ENCODE assay signal across 17 cellular contexts in genomic region chr11:131449391-131450019, GRCh38.
A peak's percentile ranks its signal among the peaks of the same experiment; 100 is the strongest.
DNase-seq lines count a peak whose midpoint lies in the region; ATAC-seq, FAIRE-seq and TF ChIP-seq lines count a peak whose summit lies in the region.
"Had no signal": no experiment of that assay in that cellular context is flagged by ENCODE, and none has a peak within 500 bp of the region (broad histone marks: within the 10 kb centered on the region; RNA-seq: fewer than 3 reads in every experiment).

No MANE protein-coding gene starts in this region.

- CTCF ChIA-PET in IMR-90 (lab: Yijun Ruan, JAX) (no interaction called here), H1 (lab: Charles Lee; ENCODE audit: partially characterized antibody) (interaction anchor here (0.6 to 13.1 kb wide), 5 partner anchors 18 to 1456 kb away, joined by 3 to 149 read pairs (median 4); no protein-coding TSS in a partner anchor)

- no peaks in the 10 kb centered on the region for H3K79me1 ChIP-seq in IMR-90 (ENCODE audit: low read depth in 1 of 2, low read length in 2 of 2)
- no peaks in the 10 kb centered on the region for H3K79me1 ChIP-seq in H1 (ENCODE audit: low read depth, low read length)

- no peaks in the 10 kb centered on the region for H3K9me3 ChIP-seq in IMR-90 (ENCODE audit: control insufficient read depth, insufficient read depth, low read length)
- H3K9me3 ChIP-seq in H1 (ENCODE audit: insufficient read depth in 2 of 2, low read depth in 1 of 2, low read length in 1 of 2), result peaks cover 0 to 7% of the 10 kb centered on the region in 2 experiments; a peak in 1 of 4 replicates
- no peaks in the 10 kb centered on the region for H3K9me3 ChIP-seq in parathyroid adenoma (ENCODE audit: control insufficient read depth, low read length)
- no peaks in the 10 kb centered on the region for H3K9me3 ChIP-seq in prostate gland
- H3K9me3 ChIP-seq in tibial nerve, result no peaks in the 10 kb centered on the region
- H3K9me3 ChIP-seq: BLaER1, HAP-1 had no signal

- FAIRE-seq in H1 (lab: Jason Lieb, UNC), result no peak
- FAIRE-seq: GM12878 had no signal

- no peaks in the 10 kb centered on the region for H3K9me1 ChIP-seq in IMR-90 (ENCODE audit: insufficient read depth, low read length)

- no peak for ATAC-seq in IMR-90 (ENCODE audit: low read depth)
- ATAC-seq: GM12878 had no signal

- in situ Hi-C loops in IMR-90 (cut with MboI; ENCODE audit: low sequenced_read_pairs), result no loop called here

- no peak for TF ChIP-seq CTCF in IMR-90 (conservative IDR thresholded peaks at IDR 0.05; ENCODE audit: low read depth, low read length)
- no peak for TF ChIP-seq CTCF in H1 (IDR thresholded peaks at IDR 0.05; ENCODE audit: control extremely low read depth in 1 of 3, insufficient read depth in 1 of 3, low read depth in 1 of 3, low read length in 3 of 3)
- no peak for TF ChIP-seq CTCF in parathyroid adenoma (IDR thresholded peaks at IDR 0.05)
- no peak for TF ChIP-seq CTCF in coronary artery (IDR thresholded peaks at IDR 0.05)
- TF ChIP-seq CTCF in prostate gland (IDR thresholded peaks at IDR 0.05), result no peak
- no peak for TF ChIP-seq CTCF in tibial nerve (IDR thresholded peaks at IDR 0.05)

- H2BK5ac ChIP-seq in IMR-90 (ENCODE audit: low read depth, low read length, poor library complexity, severe bottlenecking), result no peak overlapping the region
- H2BK5ac ChIP-seq in H1 (ENCODE audit: low read depth, low read length), result no peak overlapping the region; the same call in 1 of the 2 replicates

- 51% methylated on average over 6 of the region's 11 CpGs; no CpG with 5 or more reads in 1 of the 2 experiments for WGBS in IMR-90 (ENCODE audit: extremely low coverage in 2 of 2, insufficient read length in 1 of 2), 2 experiments
- WGBS in H1 (ENCODE audit: extremely low coverage in 1 of 2, insufficient coverage in 1 of 2, insufficient read length in 1 of 2, insufficient replicate concordance in 2 of 2, low coverage in 1 of 2, low lambda C conversion rate in 2 of 2, missing lambda C conversion rate in 1 of 2), 2 experiments, result 86% methylated on average over 11 of the region's 11 CpGs; no CpG with 5 or more reads in 1 of the 2 experiments
- 81% methylated on average over 11 of the region's 11 CpGs for WGBS in prostate gland
- 91 to 92% methylated on average over 10 to 11 of the region's 11 CpGs for WGBS in tibial nerve, 2 donors

- H2AFZ ChIP-seq in IMR-90 (replicated peaks; ENCODE audit: low read length, poor library complexity), result no peak overlapping the region
- H2AFZ ChIP-seq in H1 (ENCODE audit: low read length), result no peak overlapping the region
- no peak overlapping the region for H2AFZ ChIP-seq in parathyroid adenoma

- H3K23me2 ChIP-seq in H1 (ENCODE audit: low read depth, low read length), result no peaks in the 10 kb centered on the region

- TF ChIP-seq EP300 in H1 (IDR thresholded peaks at IDR 0.05; ENCODE audit: borderline replicate concordance in 1 of 2, low read depth in 2 of 2, low read length in 2 of 2) (no peak), tibial nerve (IDR thresholded peaks at IDR 0.05) (no peak)

- POLR2A ChIA-PET in IMR-90 (lab: Charles Lee; ENCODE audit: unreplicated experiment), result no interaction called here
- POLR2A ChIA-PET in H1 (lab: Charles Lee; ENCODE audit: partially characterized antibody), result no interaction called here

- no peak for TF ChIP-seq RAD21 in IMR-90 (IDR thresholded peaks at IDR 0.05; ENCODE audit: low read length)
- TF ChIP-seq RAD21 in H1 (IDR thresholded peaks at IDR 0.05 in 1 of 2, conservative IDR thresholded peaks at IDR 0.05 in 1 of 2; ENCODE audit: low read depth in 2 of 2, low read length in 2 of 2), result no peak

- intact Hi-C loops in IMR-90 (cut with micrococcal nuclease), result no loop called here
- intact Hi-C loops in prostate gland (cut with DNase I), result no loop called here

- no peaks in the 10 kb centered on the region for H3K4me1 ChIP-seq in IMR-90 (ENCODE audit: control insufficient read depth, insufficient read depth, low read length)
- peaks cover 0 to 6% (median 0%) of the 10 kb centered on the region in 4 experiments; a peak in 1 of 7 replicates for H3K4me1 ChIP-seq in H1 (replicated peaks in 1 of 4; ENCODE audit: control insufficient read depth in 3 of 4, insufficient read depth in 4 of 4, low read length in 3 of 4)
- H3K4me1 ChIP-seq in parathyroid adenoma, result peaks cover 4% of the 10 kb centered on the region
- H3K4me1 ChIP-seq in prostate gland (replicated peaks), result no peaks in the 10 kb centered on the region
- H3K4me1 ChIP-seq in tibial nerve, result no peaks in the 10 kb centered on the region
- H3K4me1 ChIP-seq: BLaER1, HAP-1 had no signal

- no peak overlapping the region for H2BK20ac ChIP-seq in IMR-90 (ENCODE audit: low read depth, low read length)
- H2BK20ac ChIP-seq in H1 (ENCODE audit: low read length), result no peak overlapping the region

- H3K9ac ChIP-seq in IMR-90 (ENCODE audit: low read depth, low read length) (no peak overlapping the region), H1 (replicated peaks in 1 of 4; ENCODE audit: extremely low read depth in 1 of 4, low read depth in 3 of 4, low read length in 3 of 4) (no peak overlapping the region), parathyroid adenoma (no peak overlapping the region)
- H3K9ac ChIP-seq: BLaER1 had no signal

- no TSS peak for BruUV-seq in IMR-90 (replicated peaks; lab: Mats Ljungman, UMichigan)

- dilution Hi-C loops in IMR-90 (cut with HindIII; ENCODE audit: low sequenced_read_pairs, unreplicated experiment), result no loop called here

- no peak overlapping the region for H3K14ac ChIP-seq in IMR-90 (replicated peaks; ENCODE audit: low read depth, low read length)
- H3K14ac ChIP-seq in H1 (ENCODE audit: insufficient read length), result no peak overlapping the region

- H4K91ac ChIP-seq in IMR-90 (ENCODE audit: insufficient read depth, low read depth, low read length) (no peak overlapping the region), H1 (replicated peaks; ENCODE audit: insufficient read length, low read length) (peak overlapping the region; percentile 16)

- H4K8ac ChIP-seq in IMR-90 (ENCODE audit: low read depth in 2 of 2, low read length in 2 of 2) (no peak overlapping the region), H1 (ENCODE audit: extremely low read depth, insufficient read depth, low read length) (no peak overlapping the region)

- H3K4me3 ChIP-seq in IMR-90 (ENCODE audit: insufficient read depth, low read depth, low read length) (no peak overlapping the region), H1 (ENCODE audit: extremely low read depth in 1 of 4, insufficient read depth in 2 of 4, low read depth in 3 of 4, low read length in 4 of 4) (no peak overlapping the region), parathyroid adenoma (ENCODE audit: low read depth, low read length) (no peak overlapping the region), coronary artery (no peak overlapping the region), prostate gland (no peak overlapping the region), tibial nerve (no peak overlapping the region)
- H3K4me3 ChIP-seq: BLaER1, GM12878, HAP-1 had no signal

- no peak overlapping the region for H4K5ac ChIP-seq in IMR-90 (ENCODE audit: low read depth, low read length)
- H4K5ac ChIP-seq in H1 (ENCODE audit: insufficient read length, low read depth, low read length), result no peak overlapping the region

- no peak overlapping the region for H2BK120ac ChIP-seq in IMR-90 (ENCODE audit: low read depth, low read length)
- no peak overlapping the region for H2BK120ac ChIP-seq in H1 (replicated peaks; ENCODE audit: low read depth, low read length)

- H3K27ac ChIP-seq in IMR-90 (ENCODE audit: insufficient read depth, low read length) (no peak overlapping the region), H1 (ENCODE audit: low read depth, low read length) (no peak overlapping the region), parathyroid adenoma (no peak overlapping the region), coronary artery (no peak overlapping the region), prostate gland (no peak overlapping the region), tibial nerve (no peak overlapping the region)
- H3K27ac ChIP-seq: BLaER1, HL-60 had no signal

- H3K4me2 ChIP-seq in IMR-90 (ENCODE audit: low read depth, low read length) (no peak overlapping the region), H1 (ENCODE audit: insufficient read depth in 1 of 2, low read depth in 2 of 2, low read length in 2 of 2) (no peak overlapping the region), parathyroid adenoma (ENCODE audit: low read length) (peak overlapping the region; percentile 3)
- H3K4me2 ChIP-seq: BLaER1 had no signal

- TF ChIP-seq POLR2A in IMR-90 (IDR thresholded peaks at IDR 0.05; ENCODE audit: low read depth, low read length) (no peak), H1 (IDR thresholded peaks at IDR 0.05; ENCODE audit: control extremely low read depth in 1 of 2, low read depth in 2 of 2, low read length in 2 of 2) (no peak), prostate gland (IDR thresholded peaks at IDR 0.05) (no peak), tibial nerve (IDR thresholded peaks at IDR 0.05) (no peak)

- no peak overlapping the region for H3K4ac ChIP-seq in IMR-90 (ENCODE audit: low read depth, low read length)
- no peak overlapping the region for H3K4ac ChIP-seq in H1 (replicated peaks; ENCODE audit: insufficient read length, low read depth, low read length)

- H3K27me3 ChIP-seq in IMR-90 (ENCODE audit: control insufficient read depth, insufficient read depth, low read length), result no peaks in the 10 kb centered on the region
- H3K27me3 ChIP-seq in H1 (replicated peaks in 1 of 4; ENCODE audit: control insufficient read depth in 3 of 4, extremely low read depth in 1 of 4, insufficient read depth in 3 of 4, low read length in 3 of 4), result no peaks in the 10 kb centered on the region
- H3K27me3 ChIP-seq in parathyroid adenoma (ENCODE audit: control insufficient read depth, insufficient read depth, low read length), result no peaks in the 10 kb centered on the region
- no peaks in the 10 kb centered on the region for H3K27me3 ChIP-seq in prostate gland (replicated peaks; ENCODE audit: insufficient read depth)
- no peaks in the 10 kb centered on the region for H3K27me3 ChIP-seq in tibial nerve
- H3K27me3 ChIP-seq: BLaER1 had no signal

- no peak overlapping the region for H2BK15ac ChIP-seq in IMR-90 (ENCODE audit: low read depth, low read length)
- H2BK15ac ChIP-seq in H1 (ENCODE audit: low read length), result no peak overlapping the region

- H2BK12ac ChIP-seq in H1 (ENCODE audit: low read depth, low read length), result no peak overlapping the region

- peak overlapping the region; percentile 47 for H2AK9ac ChIP-seq in IMR-90 (replicated peaks; ENCODE audit: low read depth, low read length, poor library complexity)

- no peak overlapping the region for H2AK5ac ChIP-seq in IMR-90 (ENCODE audit: low read depth, low read length)
- H2AK5ac ChIP-seq in H1 (ENCODE audit: low read depth, low read length), result no peak overlapping the region; the same call in 1 of the 2 replicates

- no peak for DNase-seq in IMR-90
- DNase-seq in NCI-H82 (lab: John Stamatoyannopoulos, UW), result peak; percentile 90
- no peak for DNase-seq in H1 (ENCODE audit: low read depth in 1 of 2, low spot score in 2 of 2)
- DNase-seq in coronary artery (ENCODE audit: low spot score), result no peak
- no peak for DNase-seq in prostate gland (ENCODE audit: low spot score)
- no peak for DNase-seq in tibial nerve (ENCODE audit: low spot score in 2 of 2)
- no peak for DNase-seq in Kasumi-1 (lab: John Stamatoyannopoulos, UW)
- DNase-seq: 8988T; CD4-positive, alpha-beta memory T cell; DMS153; DMS79; GF-D8 had no signal

- H3K23ac ChIP-seq in IMR-90 (ENCODE audit: low read depth, low read length) (no peak overlapping the region), H1 (ENCODE audit: insufficient read length) (no peak overlapping the region)

- no peaks in the 10 kb centered on the region for H4K20me1 ChIP-seq in IMR-90 (ENCODE audit: insufficient read depth, low read length)
- no peaks in the 10 kb centered on the region for H4K20me1 ChIP-seq in H1 (replicated peaks in 1 of 2; ENCODE audit: control insufficient read depth in 1 of 2, insufficient read depth in 2 of 2, low read length in 2 of 2)
- H4K20me1 ChIP-seq: BLaER1 had no signal

- H3K56ac ChIP-seq in IMR-90 (ENCODE audit: extremely low read depth, insufficient read depth, low read length) (no peak overlapping the region), H1 (replicated peaks; ENCODE audit: insufficient read length, low read depth, low read length) (no peak overlapping the region)

- H3K18ac ChIP-seq in IMR-90 (ENCODE audit: low read depth, low read length) (no peak overlapping the region), H1 (ENCODE audit: extremely low read depth, low read length) (no peak overlapping the region)

- H3K79me2 ChIP-seq in H1 (ENCODE audit: control insufficient read depth in 1 of 2, insufficient read depth in 2 of 2, low read length in 2 of 2), result no peaks in the 10 kb centered on the region
- no peaks in the 10 kb centered on the region for H3K79me2 ChIP-seq in parathyroid adenoma

- H3K36me3 ChIP-seq in IMR-90 (ENCODE audit: control insufficient read depth, insufficient read depth, low read length), result no peaks in the 10 kb centered on the region
- H3K36me3 ChIP-seq in H1 (ENCODE audit: control insufficient read depth in 2 of 4, insufficient read depth in 4 of 4, low read length in 3 of 4), result no peaks in the 10 kb centered on the region
- no peaks in the 10 kb centered on the region for H3K36me3 ChIP-seq in parathyroid adenoma (ENCODE audit: control insufficient read depth, insufficient read depth, low read length)
- no peaks in the 10 kb centered on the region for H3K36me3 ChIP-seq in prostate gland
- H3K36me3 ChIP-seq in tibial nerve, result no peaks in the 10 kb centered on the region
- H3K36me3 ChIP-seq: BLaER1, HAP-1 had no signal
